ENCODE assay signal across 21 cellular contexts in genomic region chr16:80594756-80595155, GRCh38. TPM values are rescaled to one million over a fixed set of nuclear protein-coding genes. Genes with fewer than 3 reads are reported as not detected.
"Had no signal": no experiment of that assay in that cellular context is flagged by ENCODE, and none has a peak within 500 bp of the region (broad histone marks: within the 10 kb centered on the region; RNA-seq: fewer than 3 reads in every experiment).

No MANE protein-coding gene starts in this region.

- H3K27ac ChIP-seq: brain microvascular endothelial cell, left ventricle myocardium inferior, ovary, stomach, testis, upper lobe of left lung had no signal

- H3K27me3 ChIP-seq: brain microvascular endothelial cell, ovary, testis, upper lobe of left lung had no signal

- FAIRE-seq: endothelial cell of umbilical vein had no signal

- H3K4me3 ChIP-seq: left ventricle myocardium inferior, mucosa of descending colon, ovary, stomach, testis, upper lobe of left lung had no signal

- ATAC-seq: mucosa of descending colon; naive thymus-derived CD4-positive, alpha-beta T cell had no signal

- H3K9me3 ChIP-seq: left ventricle myocardium inferior, mucosa of descending colon, ovary, stomach, testis, upper lobe of left lung had no signal

- H3K36me3 ChIP-seq: brain microvascular endothelial cell, left ventricle myocardium inferior, ovary, stomach, upper lobe of left lung had no signal

- DNase-seq: activated CD4-positive, alpha-beta T cell treated with anti-CD3 and anti-CD28 coated beads, Interleukin-2, amount 50 U/mL, for 1 hour; activated naive CD4-positive, alpha-beta T cell treated with Interleukin-2 at 50 U/mL for 16 hours; activated T-cell treated with anti-CD3 and anti-CD28 coated beads for 4 hours; anterior cingulate cortex; brain microvascular endothelial cell; cortex of kidney; effector CD4-positive, alpha-beta T cell; hippocampal formation; left ventricle myocardium inferior; mucosa of descending colon; naive thymus-derived CD4-positive, alpha-beta T cell; ovary; stimulated activated CD4-positive, alpha-beta T cell treated with anti-CD3 and anti-CD28 coated beads, Interleukin-12 subunit alpha, Interleukin-12 subunit beta, amount 100 ng/mL, for 4 hours; stimulated activated CD4-positive, alpha-beta T cell treated with anti-CD3 and anti-CD28 coated beads, Interleukin-2, amount 100 ng/mL, for 24 hours; stomach; testis; upper lobe of left lung had no signal

- H3K4me1 ChIP-seq: left ventricle myocardium inferior, stomach, testis, upper lobe of left lung had no signal

RNA-seq across cellular contexts. Expression of gene DYNLRB2, which starts 54.0 kb away (rescaled TPM):
- total RNA-seq: endothelial cell of umbilical vein, glomerular endothelial cell, kidney epithelial cell, left ventricle myocardium inferior, mucosa of descending colon, stomach had no signal
- polyA plus RNA-seq: endothelial cell of umbilical vein; fibroblast of lung; naive thymus-derived CD4-positive, alpha-beta T cell had no signal
